In genomic region chr14:38074091-38074490, GRCh38 we compare ENCODE assay signal across 15 cellular contexts.
DNase-seq lines count a peak whose midpoint lies in the region; ATAC-seq and TF ChIP-seq lines count a peak whose summit lies in the region.
"Had no signal": no experiment of that assay in that cellular context is flagged by ENCODE, and none has a peak within 500 bp of the region (broad histone marks: within the 10 kb centered on the region; RNA-seq: fewer than 3 reads in every experiment).

No MANE protein-coding gene starts in this region.

- H3K27ac ChIP-seq in naive thymus-derived CD4-positive, alpha-beta T cell (ENCODE audit: low read depth, low read length): no peak overlapping the region
- H3K27ac ChIP-seq: BLaER1 treated with 17β-estradiol and CSF1 and Interleukin-3, amounts not matched to agents 10 nM and 100 nM had no signal

- POLR2A ChIA-PET in activated CD4-positive, alpha-beta memory T cell treated with anti-CD3 and anti-CD28 coated beads, Interleukin-2, amount 10 ng/mL, durations not matched to agents 7 days and 5 days (lab: Charles Lee): no interaction called here
- POLR2A ChIA-PET in naive thymus-derived CD4-positive, alpha-beta T cell (lab: Charles Lee): interaction anchor here (1.0 to 1.6 kb wide), 4 partner anchors 12 to 29 kb away, joined by 3 to 4 read pairs (median 4); no protein-coding TSS in a partner anchor

- H3K36me3 Mint-ChIP-seq in activated CD4-positive, alpha-beta memory T cell treated with anti-CD3 and anti-CD28 coated beads, Interleukin-2, amount 10 ng/mL, durations not matched to agents 7 days and 5 days (ENCODE audit: low read depth): peaks cover 13% of the 10 kb centered on the region
- peaks cover 0 to 3% (median 0%) of the 10 kb centered on the region in 5 donors for H3K36me3 Mint-ChIP-seq in naive thymus-derived CD4-positive, alpha-beta T cell
- no peaks in the 10 kb centered on the region for H3K36me3 Mint-ChIP-seq in CD14-positive monocyte

- CTCF ChIA-PET in activated CD4-positive, alpha-beta memory T cell treated with anti-CD3 and anti-CD28 coated beads, Interleukin-2, amount 10 ng/mL, durations not matched to agents 7 days and 5 days (lab: Charles Lee): no interaction called here
- CTCF ChIA-PET in naive thymus-derived CD4-positive, alpha-beta T cell (lab: Charles Lee): interaction anchor here (0.9 kb wide), 1 partner anchor 88 kb away, joined by 3 read pairs; no protein-coding TSS in a partner anchor

- ATAC-seq in activated CD4-positive, CD25-positive, alpha-beta regulatory T cell treated with anti-CD3 and anti-CD28 coated beads, Interleukin-2, amount 50 U/mL, for 24 hours: peak; percentile 54 to 55
- no peak for ATAC-seq in naive thymus-derived CD4-positive, alpha-beta T cell
- ATAC-seq in GM18511 (IDR thresholded peaks at IDR 0.05; ENCODE audit: unreplicated experiment): no peak

- no peaks in the 10 kb centered on the region for H3K9me3 ChIP-seq in naive thymus-derived CD4-positive, alpha-beta T cell (ENCODE audit: control insufficient read depth in 2 of 3, low read length in 3 of 3)

- peaks cover 3% of the 10 kb centered on the region for H3K27me3 Mint-ChIP-seq in activated CD4-positive, alpha-beta memory T cell treated with anti-CD3 and anti-CD28 coated beads, Interleukin-2, amount 10 ng/mL, durations not matched to agents 7 days and 5 days
- H3K27me3 Mint-ChIP-seq in naive thymus-derived CD4-positive, alpha-beta T cell: peaks cover 0 to 4% (median 0%) of the 10 kb centered on the region in 5 donors
- peaks cover 0 to 3% (median 0%) of the 10 kb centered on the region in 3 donors for H3K27me3 Mint-ChIP-seq in CD14-positive monocyte (ENCODE audit: low read depth in 3 of 3)

- peaks cover 60 to 75% of the 10 kb centered on the region in 2 donors for H3K4me1 ChIP-seq in naive thymus-derived CD4-positive, alpha-beta T cell (ENCODE audit: control insufficient read depth in 2 of 2, insufficient read depth in 2 of 2, low read length in 2 of 2)

- H3K27me3 ChIP-seq in naive thymus-derived CD4-positive, alpha-beta T cell (ENCODE audit: control insufficient read depth in 2 of 2, insufficient read depth in 2 of 2, low read length in 2 of 2): no peaks in the 10 kb centered on the region
- H3K27me3 ChIP-seq: BLaER1 treated with 17β-estradiol and CSF1 and Interleukin-3, amounts not matched to agents 10 nM and 100 nM had no signal

- intact Hi-C loops in naive thymus-derived CD4-positive, alpha-beta T cell (cut with micrococcal nuclease): loop anchor here (1.0 to 10.0 kb wide), 6 partner anchors 9 to 1361 kb away; partner anchors contain the start of gene FBXO33 (in 1 of the 2)
- intact Hi-C loops in CD14-positive monocyte (cut with micrococcal nuclease): no loop called here

- H3K4me1 Mint-ChIP-seq in activated CD4-positive, alpha-beta memory T cell treated with anti-CD3 and anti-CD28 coated beads, Interleukin-2, amount 10 ng/mL, durations not matched to agents 7 days and 5 days: peaks cover 55% of the 10 kb centered on the region
- peaks cover 19 to 95% (median 83%) of the 10 kb centered on the region in 7 donors for H3K4me1 Mint-ChIP-seq in naive thymus-derived CD4-positive, alpha-beta T cell
- H3K4me1 Mint-ChIP-seq in CD14-positive monocyte: peaks cover 22% of the 10 kb centered on the region

- DNase-seq in activated CD4-positive, CD25-positive, alpha-beta regulatory T cell treated with anti-CD3 and anti-CD28 coated beads, Interleukin-2, amount 50 U/mL, for 72 hours: no peak
- DNase-seq in ELR (ENCODE audit: low read depth): peak; percentile 41
- DNase-seq in activated CD4-positive, alpha-beta memory T cell treated with anti-CD3 and anti-CD28 coated beads, Interleukin-2, amount 10 ng/mL, durations not matched to agents 7 days and 5 days: no peak
- peak in 1 of 9 donors; percentile 9 for DNase-seq in naive thymus-derived CD4-positive, alpha-beta T cell
- DNase-seq in CD14-positive monocyte (ENCODE audit: low spot score): no peak
- no peak for DNase-seq in NK-92 treated with Interleukin-12 subunit alpha and Interleukin-12 subunit beta, amount 100 ng/mL, for 24 hours (lab: John Stamatoyannopoulos, UW)
- DNase-seq: DMS79 treated with DMSO at 0.1 percent for 48 hours; effector CD8-positive, alpha-beta T cell; H9; NCI-H1694 treated with DMSO at 0.1 percent for 48 hours; NCI-H226; SW 1271 had no signal

- H3K9me3 Mint-ChIP-seq in activated CD4-positive, alpha-beta memory T cell treated with anti-CD3 and anti-CD28 coated beads, Interleukin-2, amount 10 ng/mL, durations not matched to agents 7 days and 5 days: no peaks in the 10 kb centered on the region
- peaks cover 0 to 9% (median 5%) of the 10 kb centered on the region in 11 donors for H3K9me3 Mint-ChIP-seq in naive thymus-derived CD4-positive, alpha-beta T cell
- H3K9me3 Mint-ChIP-seq in CD14-positive monocyte: peaks cover 0 to 1% (median 0%) of the 10 kb centered on the region in 7 donors

- H3K36me3 ChIP-seq in naive thymus-derived CD4-positive, alpha-beta T cell (ENCODE audit: control insufficient read depth in 2 of 3, insufficient read depth in 3 of 3, low read length in 3 of 3): no peaks in the 10 kb centered on the region
- H3K36me3 ChIP-seq: BLaER1 treated with 17β-estradiol and CSF1 and Interleukin-3, amounts not matched to agents 10 nM and 100 nM had no signal

- TF ChIP-seq CTCF in CD14-positive monocyte (IDR thresholded peaks at IDR 0.05): no peak

- H3K27ac Mint-ChIP-seq in activated CD4-positive, alpha-beta memory T cell treated with anti-CD3 and anti-CD28 coated beads, Interleukin-2, amount 10 ng/mL, durations not matched to agents 7 days and 5 days: no peak overlapping the region
- H3K27ac Mint-ChIP-seq in naive thymus-derived CD4-positive, alpha-beta T cell: peak overlapping the region in 8 of 9 donors; percentile 88 to 97 (median 94)
- H3K27ac Mint-ChIP-seq in CD14-positive monocyte: no peak overlapping the region
- H3K27ac Mint-ChIP-seq: H9 had no signal

- H3K4me3 ChIP-seq in naive thymus-derived CD4-positive, alpha-beta T cell (ENCODE audit: low read length): peak overlapping the region; percentile 30
- H3K4me3 ChIP-seq: BLaER1 treated with 17β-estradiol and CSF1 and Interleukin-3, amounts not matched to agents 10 nM and 100 nM had no signal

- H3K4me3 Mint-ChIP-seq in activated CD4-positive, alpha-beta memory T cell treated with anti-CD3 and anti-CD28 coated beads, Interleukin-2, amount 10 ng/mL, durations not matched to agents 7 days and 5 days: peak overlapping the region; percentile 3
- peak overlapping the region; percentile 36 to 80 (median 64) for H3K4me3 Mint-ChIP-seq in naive thymus-derived CD4-positive, alpha-beta T cell
- no peak overlapping the region for H3K4me3 Mint-ChIP-seq in CD14-positive monocyte
- H3K4me3 Mint-ChIP-seq: H9 had no signal

Comparison
In these comparisons a context has a peak if more than half of its experiments do, and no peak if none do; other contexts are left out.
1. ATAC-seq: peak in activated CD4-positive, CD25-positive, alpha-beta regulatory T cell treated with anti-CD3 and anti-CD28 coated beads, Interleukin-2, amount 50 U/mL, for 24 hours (2 of 2); none in naive thymus-derived CD4-positive, alpha-beta T cell (single experiment) and GM18511 (single experiment).
2. H3K27ac Mint-ChIP-seq: peak in naive thymus-derived CD4-positive, alpha-beta T cell (8 of 9); none in activated CD4-positive, alpha-beta memory T cell treated with anti-CD3 and anti-CD28 coated beads, Interleukin-2, amount 10 ng/mL, durations not matched to agents 7 days and 5 days (single experiment) and CD14-positive monocyte (0 of 7).
3. H3K4me3 Mint-ChIP-seq: peak in activated CD4-positive, alpha-beta memory T cell treated with anti-CD3 and anti-CD28 coated beads, Interleukin-2, amount 10 ng/mL, durations not matched to agents 7 days and 5 days (single experiment) and naive thymus-derived CD4-positive, alpha-beta T cell (10 of 10); none in CD14-positive monocyte (0 of 2).
4. intact Hi-C loops: an anchor here in naive thymus-derived CD4-positive, alpha-beta T cell (1.0 to 10.0 kb wide); none called in CD14-positive monocyte.